ENCODE assay signal across 1 cellular context in genomic region chr2:28616618-28617017, GRCh38.
TF ChIP-seq lines count a peak whose summit lies in the region.

No MANE protein-coding gene starts in this region.

TF ChIP-seq in SK-N-SH treated with all-trans-retinoic acid at 6 μM for 48 hours, 23 proteins besides CTCF, POLR2A, EP300 and RAD21 (continued from another document):
- TF ChIP-seq TSHZ2 (CRISPR knock-in tag; IDR thresholded peaks at IDR 0.05) (no peak), RARB (CRISPR knock-in tag; IDR thresholded peaks at IDR 0.05) (no peak)
TF ChIP-seq in SK-N-SH treated with all-trans-retinoic acid at 6 μM for 48 hours: peak in this region for 0.
